ENCODE assay signal across 10 cellular contexts in genomic region chr5:148397968-148398595, GRCh38. TPM values are rescaled to one million over a fixed set of nuclear protein-coding genes. Genes with fewer than 3 reads are reported as not detected.
A peak's percentile ranks its signal among the peaks of the same experiment; 100 is the strongest.
DNase-seq lines count a peak whose midpoint lies in the region; ATAC-seq and TF ChIP-seq lines count a peak whose summit lies in the region.
"Had no signal": no experiment of that assay in that cellular context is flagged by ENCODE, and none has a peak within 500 bp of the region (broad histone marks: within the 10 kb centered on the region; RNA-seq: fewer than 3 reads in every experiment).

No MANE protein-coding gene starts in this region.

- DNase-seq in activated CD4-positive, alpha-beta T cell treated with anti-CD3 and anti-CD28 coated beads for 36 hours, result no peak
- DNase-seq in activated CD4-positive, alpha-beta T cell treated with anti-CD3 and anti-CD28 coated beads for 48 hours, result no peak
- DNase-seq in NCI-H510A (lab: John Stamatoyannopoulos, UW), result peak; percentile 14
- peak; percentile 91 for DNase-seq in endodermal cell
- DNase-seq in prostate gland (ENCODE audit: low spot score), result no peak
- no peak for DNase-seq in amniotic stem cell (lab: John Stamatoyannopoulos, UW)
- no peak for DNase-seq in NCI-H446 treated with DMSO at 0.1 percent for 48 hours (lab: John Stamatoyannopoulos, UW)

- no peak overlapping the region for H3K4me3 Mint-ChIP-seq in activated CD4-positive, alpha-beta T cell treated with anti-CD3 and anti-CD28 coated beads for 36 hours
- H3K4me3 Mint-ChIP-seq in endodermal cell, result no peak overlapping the region
- H3K4me3 Mint-ChIP-seq: B cell had no signal

- H3K36me3 ChIP-seq in endodermal cell (ENCODE audit: control insufficient read depth, insufficient read depth, low read length) (peaks cover 67% of the 10 kb centered on the region), prostate gland (no peaks in the 10 kb centered on the region)

- peaks cover 62% of the 10 kb centered on the region for H3K36me3 Mint-ChIP-seq in activated CD4-positive, alpha-beta T cell treated with anti-CD3 and anti-CD28 coated beads for 36 hours (ENCODE audit: low read depth)
- H3K36me3 Mint-ChIP-seq in endodermal cell (ENCODE audit: low read depth), result peaks cover 45% of the 10 kb centered on the region

- H3K9ac ChIP-seq in endodermal cell (ENCODE audit: extremely low read depth, low read length, poor library complexity, severe bottlenecking), result peak overlapping the region; percentile 39

- ATAC-seq in activated CD4-positive, alpha-beta T cell treated with anti-CD3 and anti-CD28 coated beads for 36 hours, result no peak
- ATAC-seq in GM21447 (IDR thresholded peaks at IDR 0.05; ENCODE audit: unreplicated experiment), result no peak

- H3K9me3 Mint-ChIP-seq in activated CD4-positive, alpha-beta T cell treated with anti-CD3 and anti-CD28 coated beads for 36 hours (ENCODE audit: low read depth), result no peaks in the 10 kb centered on the region
- no peaks in the 10 kb centered on the region for H3K9me3 Mint-ChIP-seq in endodermal cell

- TF ChIP-seq POLR2A in prostate gland (IDR thresholded peaks at IDR 0.05), result no peak

- peak overlapping the region; percentile 9 for H3K4me3 ChIP-seq in endodermal cell (ENCODE audit: low read length)
- H3K4me3 ChIP-seq in prostate gland, result no peak overlapping the region
- H3K4me3 ChIP-seq: HAP-1 had no signal

- H3K27me3 ChIP-seq in endodermal cell (ENCODE audit: control insufficient read depth, insufficient read depth, low read length, poor library complexity, severe bottlenecking) (no peaks in the 10 kb centered on the region), prostate gland (replicated peaks; ENCODE audit: insufficient read depth) (no peaks in the 10 kb centered on the region)

- CTCF ChIA-PET in activated CD4-positive, alpha-beta T cell treated with anti-CD3 and anti-CD28 coated beads for 36 hours (lab: Charles Lee), result interaction anchor here (0.6 to 1.5 kb wide), 2 partner anchors 11 to 85 kb away, joined by 3 to 4 read pairs; no protein-coding TSS in a partner anchor

- no peaks in the 10 kb centered on the region for H3K9me3 ChIP-seq in endodermal cell (ENCODE audit: control insufficient read depth, low read length)
- no peaks in the 10 kb centered on the region for H3K9me3 ChIP-seq in prostate gland
- H3K9me3 ChIP-seq: HAP-1 had no signal

- TF ChIP-seq CTCF in endodermal cell (conservative IDR thresholded peaks at IDR 0.05) (no peak), prostate gland (IDR thresholded peaks at IDR 0.05) (no peak)

- POLR2A ChIA-PET in activated CD4-positive, alpha-beta T cell treated with anti-CD3 and anti-CD28 coated beads for 36 hours (lab: Charles Lee), result no interaction called here

- H3K4me1 ChIP-seq in endodermal cell (ENCODE audit: control insufficient read depth, insufficient read depth, low read length) (peaks cover 18% of the 10 kb centered on the region), prostate gland (replicated peaks) (no peaks in the 10 kb centered on the region)

- no peaks in the 10 kb centered on the region for H3K27me3 Mint-ChIP-seq in activated CD4-positive, alpha-beta T cell treated with anti-CD3 and anti-CD28 coated beads for 36 hours
- H3K27me3 Mint-ChIP-seq in endodermal cell (ENCODE audit: insufficient read depth), result no peaks in the 10 kb centered on the region
- H3K27me3 Mint-ChIP-seq: B cell had no signal

- H3K27ac Mint-ChIP-seq in activated CD4-positive, alpha-beta T cell treated with anti-CD3 and anti-CD28 coated beads for 36 hours, result peak overlapping the region; percentile 11
- H3K27ac Mint-ChIP-seq in endodermal cell, result peak overlapping the region; percentile 71
- H3K27ac Mint-ChIP-seq: B cell had no signal

- WGBS in endodermal cell (ENCODE audit: insufficient coverage in 1 of 2, insufficient read length in 1 of 2), 2 experiments, result 77 to 100% methylated on average over 1 to 3 of the region's 3 CpGs
- WGBS in prostate gland, result 62% methylated on average over 3 of the region's 3 CpGs

- peaks cover 56% of the 10 kb centered on the region for H3K4me1 Mint-ChIP-seq in activated CD4-positive, alpha-beta T cell treated with anti-CD3 and anti-CD28 coated beads for 36 hours
- peaks cover 38% of the 10 kb centered on the region for H3K4me1 Mint-ChIP-seq in endodermal cell

- intact Hi-C loops in activated CD4-positive, alpha-beta T cell treated with anti-CD3 and anti-CD28 coated beads for 36 hours (cut with DNase I, micrococcal nuclease), result no loop called here
- intact Hi-C loops in prostate gland (cut with DNase I), result no loop called here

- no peak overlapping the region for H3K27ac ChIP-seq in endodermal cell (ENCODE audit: low read depth, low read length)
- peak overlapping the region; percentile 18 to 59 for H3K27ac ChIP-seq in prostate gland

RNA-seq across cellular contexts. Expression of gene FBXO38, which starts 14.3 kb away (rescaled TPM):
- total RNA-seq in activated CD4-positive, alpha-beta T cell treated with anti-CD3 and anti-CD28 coated beads for 36 hours, result 10 to 100 TPM; 47.5 to 65.4 TPM
- total RNA-seq in endodermal cell (10 to 100 TPM; 45.4 to 49.7 TPM), prostate gland (10 to 100 TPM; 47.1 to 53.2 TPM)
- polyA plus RNA-seq in endodermal cell (2013, experiment 1 of 2), result 31.7 TPM
- polyA plus RNA-seq in endodermal cell (2013, experiment 2 of 2), result 30.6 TPM

Comparison
In these comparisons a context has a peak if more than half of its experiments do, and no peak if none do; other contexts are left out.
1. DNase-seq: peak in NCI-H510A (single experiment) and endodermal cell (single experiment); none in activated CD4-positive, alpha-beta T cell treated with anti-CD3 and anti-CD28 coated beads for 36 hours (single experiment), activated CD4-positive, alpha-beta T cell treated with anti-CD3 and anti-CD28 coated beads for 48 hours (single experiment), prostate gland (single experiment), amniotic stem cell (single experiment) and NCI-H446 treated with DMSO at 0.1 percent for 48 hours (single experiment).